In genomic region chr5:90410178-90410762, GRCh38 we compare ENCODE assay signal across 9 cellular contexts. TPM values are rescaled to one million over a fixed set of nuclear protein-coding genes. Genes with fewer than 3 reads are reported as not detected.
DNase-seq lines count a peak whose midpoint lies in the region; ATAC-seq and TF ChIP-seq lines count a peak whose summit lies in the region.
"Had no signal": no experiment of that assay in that cellular context is flagged by ENCODE, and none has a peak within 500 bp of the region (broad histone marks: within the 10 kb centered on the region; RNA-seq: fewer than 3 reads in every experiment).

No MANE protein-coding gene starts in this region.

- H3K27me3 Mint-ChIP-seq in activated CD8-positive, alpha-beta T cell treated with anti-CD3 and anti-CD28 coated beads for 36 hours = no peaks in the 10 kb centered on the region

- H3K27me3 ChIP-seq in breast epithelium = no peaks in the 10 kb centered on the region

- intact Hi-C loops in breast epithelium (cut with DNase I; ENCODE audit: low total_unique reads) = no loop called here
- intact Hi-C loops in activated CD8-positive, alpha-beta T cell treated with anti-CD3 and anti-CD28 coated beads for 36 hours (cut with micrococcal nuclease) = no loop called here

- H3K27ac Mint-ChIP-seq in activated CD8-positive, alpha-beta T cell treated with anti-CD3 and anti-CD28 coated beads for 36 hours = no peak overlapping the region
- H3K27ac Mint-ChIP-seq: nephron had no signal

- POLR2A ChIA-PET in AG04449 (lab: Yijun Ruan, JAX) = interaction anchor here (0.6 to 1.6 kb wide), 6 partner anchors 9 to 146 kb away, joined by 3 to 7 read pairs (median 4); partner anchors contain the start of genes MBLAC2 and POLR3G
- POLR2A ChIA-PET in activated CD8-positive, alpha-beta T cell treated with anti-CD3 and anti-CD28 coated beads for 36 hours (lab: Charles Lee) = interaction anchor here (0.6 to 1.8 kb wide), 9 partner anchors 9 to 111 kb away, joined by 3 to 17 read pairs (median 3); partner anchors contain the start of genes MBLAC2 and POLR3G

- peaks cover 0 to 2% of the 10 kb centered on the region in 2 donors for H3K4me1 ChIP-seq in breast epithelium

- ATAC-seq in HG03575 (IDR thresholded peaks at IDR 0.05; ENCODE audit: extremely low read depth, insufficient number of reproducible peaks, low FRiP score, unreplicated experiment) (peak; percentile 0), HG03342 (IDR thresholded peaks at IDR 0.05; ENCODE audit: unreplicated experiment) (no peak), HG02884 (IDR thresholded peaks at IDR 0.05; ENCODE audit: unreplicated experiment) (no peak)
- no peak for ATAC-seq in activated CD8-positive, alpha-beta T cell treated with anti-CD3 and anti-CD28 coated beads for 36 hours

- peaks cover 14% of the 10 kb centered on the region for H3K36me3 Mint-ChIP-seq in activated CD8-positive, alpha-beta T cell treated with anti-CD3 and anti-CD28 coated beads for 36 hours (ENCODE audit: low read depth)

- H3K36me3 ChIP-seq in breast epithelium = no peaks in the 10 kb centered on the region

- no peaks in the 10 kb centered on the region for H3K9me3 ChIP-seq in breast epithelium

- no peak for TF ChIP-seq POLR2A in breast epithelium (IDR thresholded peaks at IDR 0.05)

- H3K27ac ChIP-seq in breast epithelium = peak overlapping the region; percentile 92 to 96

- CTCF ChIA-PET in AG04449 (lab: Yijun Ruan, JAX) = interaction anchor here (1.0 to 1.8 kb wide), 8 partner anchors 9 to 1683 kb away, joined by 3 to 8 read pairs (median 4); no protein-coding TSS in a partner anchor
- CTCF ChIA-PET in activated CD8-positive, alpha-beta T cell treated with anti-CD3 and anti-CD28 coated beads for 36 hours (lab: Charles Lee) = interaction anchor here (1.0 to 3.0 kb wide), 8 partner anchors 9 to 120 kb away, joined by 3 to 11 read pairs (median 6); partner anchors contain the start of gene LYSMD3

- peaks cover 15% of the 10 kb centered on the region for H3K4me1 Mint-ChIP-seq in activated CD8-positive, alpha-beta T cell treated with anti-CD3 and anti-CD28 coated beads for 36 hours (ENCODE audit: low read depth)

- TF ChIP-seq CTCF in AG04449 (IDR thresholded peaks at IDR 0.05; ENCODE audit: insufficient read depth, low read length, missing control alignments) (no peak), breast epithelium (IDR thresholded peaks at IDR 0.05) (peak in 1 of 3 donors; percentile 13)
- TF ChIP-seq CTCF in activated CD8-positive, alpha-beta T cell treated with anti-CD3 and anti-CD28 coated beads for 36 hours (IDR thresholded peaks at IDR 0.05) = no peak

- DNase-seq in AG04449 (ENCODE audit: low read depth, low spot score) = no peak
- no peak for DNase-seq in breast epithelium (ENCODE audit: low spot score in 2 of 2)
- DNase-seq in midbrain (lab: John Stamatoyannopoulos, UW) = peak; percentile 53
- no peak for DNase-seq in activated CD8-positive, alpha-beta T cell treated with anti-CD3 and anti-CD28 coated beads for 36 hours
- DNase-seq in activated effector memory CD4-positive, alpha-beta T cell treated with Interleukin-2 at 50 U/mL for 16 hours = no peak

- H3K4me3 Mint-ChIP-seq in activated CD8-positive, alpha-beta T cell treated with anti-CD3 and anti-CD28 coated beads for 36 hours = no peak overlapping the region

- peak overlapping the region; percentile 76 for H3K4me3 ChIP-seq in AG04449 (ENCODE audit: low read depth, low read length)
- H3K4me3 ChIP-seq in breast epithelium = peak overlapping the region; percentile 61 to 87 (median 84)

- no peaks in the 10 kb centered on the region for H3K9me3 Mint-ChIP-seq in activated CD8-positive, alpha-beta T cell treated with anti-CD3 and anti-CD28 coated beads for 36 hours
- H3K9me3 Mint-ChIP-seq: nephron had no signal

RNA-seq across cellular contexts. Expression of gene CETN3, which starts 0.7 kb away (rescaled TPM):
- total RNA-seq in breast epithelium = 10 to 100 TPM in 2 of 3 donors, 1 to 10 TPM in 1; 7.7 to 13.8 (median 11.8) TPM
- total RNA-seq in activated CD8-positive, alpha-beta T cell treated with anti-CD3 and anti-CD28 coated beads for 36 hours = 10 to 100 TPM; 46.1 to 49.2 TPM
